In the genomic region with DNA sequence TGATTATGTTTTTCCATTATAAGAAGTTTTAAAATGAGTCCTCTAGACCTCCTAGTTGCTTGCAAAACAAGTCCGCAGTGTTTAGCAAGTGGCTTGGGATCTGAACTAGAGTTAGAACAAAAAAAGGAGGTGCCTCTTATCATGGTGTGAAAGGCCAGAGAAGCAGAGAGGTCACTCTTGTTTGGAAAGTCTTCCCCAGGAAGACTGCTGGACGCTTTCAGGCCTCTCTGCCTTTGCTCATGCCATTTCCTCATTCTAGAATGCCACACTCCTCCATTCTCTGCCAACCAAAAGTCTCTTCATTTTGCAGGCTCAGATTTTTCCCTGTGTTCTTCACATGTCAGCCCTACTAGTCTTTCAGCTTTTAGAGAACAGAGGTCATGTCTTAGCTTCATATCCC, we compare ENCODE assay signal across 16 cellular contexts. TPM values are rescaled to one million over a fixed set of nuclear protein-coding genes. Genes with fewer than 3 reads are reported as not detected.
"Had no signal": no experiment of that assay in that cellular context is flagged by ENCODE, and none has a peak within 500 bp of the region (broad histone marks: within the 10 kb centered on the region; RNA-seq: fewer than 3 reads in every experiment).

No MANE protein-coding gene starts in this region.

- H3K36me3 Mint-ChIP-seq: activated naive CD8-positive, alpha-beta T cell treated with anti-CD3 and anti-CD28 coated beads, Interleukin-2, amount 10 ng/mL, durations not matched to agents 7 days and 5 days had no signal

- H3K9me3 ChIP-seq: suprapubic skin had no signal

- H3K36me3 ChIP-seq: suprapubic skin had no signal

- H3K4me1 Mint-ChIP-seq: activated CD4-positive, alpha-beta T cell treated with anti-CD3 and anti-CD28 coated beads, Interleukin-2, amount 10 ng/mL, durations not matched to agents 24 days and 14 days; activated naive CD8-positive, alpha-beta T cell treated with anti-CD3 and anti-CD28 coated beads, Interleukin-2, amount 10 ng/mL, durations not matched to agents 7 days and 5 days; activated T-helper 17 cell treated with anti-CD3 and anti-CD28 coated beads, Interleukin-2, amount 50 U/mL, for 72 hours; brain; neural crest cell; stimulated activated naive CD8-positive, alpha-beta T cell treated with anti-CD3 and anti-CD28 coated beads, Interleukin-15, amount 100 ng/mL, for 72 hours had no signal

- H3K27me3 ChIP-seq: suprapubic skin had no signal

- ATAC-seq: activated CD8-positive, alpha-beta T cell treated with anti-CD3 and anti-CD28 coated beads for 36 hours; activated T-helper 17 cell treated with anti-CD3 and anti-CD28 coated beads, Interleukin-2, amount 50 U/mL, for 72 hours; stimulated activated naive CD8-positive, alpha-beta T cell treated with anti-CD3 and anti-CD28 coated beads, Interleukin-15, amount 100 ng/mL, for 72 hours had no signal

- DNase-seq: activated CD4-positive, alpha-beta T cell treated with anti-CD3 and anti-CD28 coated beads, Interleukin-2, amount 10 ng/mL, durations not matched to agents 24 days and 14 days; activated CD8-positive, alpha-beta T cell treated with anti-CD3 and anti-CD28 coated beads for 36 hours; activated naive CD4-positive, alpha-beta T cell treated with Interleukin-2 at 50 U/mL for 16 hours; activated naive CD8-positive, alpha-beta T cell treated with anti-CD3 and anti-CD28 coated beads, Interleukin-2, amount 10 ng/mL, durations not matched to agents 7 days and 5 days; activated T-cell treated with anti-CD3 and anti-CD28 coated beads, Interleukin-2, amount 50 U/mL, for 1 hour; central memory CD4-positive, alpha-beta T cell; small intestine; stimulated activated CD4-positive, alpha-beta T cell treated with anti-CD3 and anti-CD28 coated beads, Interleukin-15, amount 100 ng/mL, for 24 hours; stimulated activated CD4-positive, alpha-beta T cell treated with anti-CD3 and anti-CD28 coated beads, Interleukin-2, amount 100 ng/mL, for 48 hours; stimulated activated naive CD8-positive, alpha-beta T cell treated with anti-CD3 and anti-CD28 coated beads, Interleukin-15, amount 100 ng/mL, for 72 hours; T1000 had no signal

- H3K9me3 Mint-ChIP-seq: activated CD4-positive, alpha-beta T cell treated with anti-CD3 and anti-CD28 coated beads, Interleukin-2, amount 10 ng/mL, durations not matched to agents 24 days and 14 days; activated CD8-positive, alpha-beta T cell treated with anti-CD3 and anti-CD28 coated beads for 36 hours; activated naive CD8-positive, alpha-beta T cell treated with anti-CD3 and anti-CD28 coated beads, Interleukin-2, amount 10 ng/mL, durations not matched to agents 7 days and 5 days; activated T-helper 17 cell treated with anti-CD3 and anti-CD28 coated beads, Interleukin-2, amount 50 U/mL, for 72 hours; neural crest cell had no signal

- H3K4me3 ChIP-seq: suprapubic skin had no signal

- H3K4me3 Mint-ChIP-seq: activated CD4-positive, alpha-beta T cell treated with anti-CD3 and anti-CD28 coated beads, Interleukin-2, amount 10 ng/mL, durations not matched to agents 24 days and 14 days; activated CD8-positive, alpha-beta T cell treated with anti-CD3 and anti-CD28 coated beads for 36 hours; activated naive CD8-positive, alpha-beta T cell treated with anti-CD3 and anti-CD28 coated beads, Interleukin-2, amount 10 ng/mL, durations not matched to agents 7 days and 5 days; activated T-helper 17 cell treated with anti-CD3 and anti-CD28 coated beads, Interleukin-2, amount 50 U/mL, for 72 hours; brain; neural crest cell; stimulated activated naive CD8-positive, alpha-beta T cell treated with anti-CD3 and anti-CD28 coated beads, Interleukin-15, amount 100 ng/mL, for 72 hours had no signal

- H3K27me3 Mint-ChIP-seq: activated CD4-positive, alpha-beta T cell treated with anti-CD3 and anti-CD28 coated beads, Interleukin-2, amount 10 ng/mL, durations not matched to agents 24 days and 14 days; activated naive CD8-positive, alpha-beta T cell treated with anti-CD3 and anti-CD28 coated beads, Interleukin-2, amount 10 ng/mL, durations not matched to agents 7 days and 5 days; stimulated activated naive CD8-positive, alpha-beta T cell treated with anti-CD3 and anti-CD28 coated beads, Interleukin-15, amount 100 ng/mL, for 72 hours had no signal

- H3K27ac Mint-ChIP-seq: activated CD4-positive, alpha-beta T cell treated with anti-CD3 and anti-CD28 coated beads, Interleukin-2, amount 10 ng/mL, durations not matched to agents 24 days and 14 days; activated CD8-positive, alpha-beta T cell treated with anti-CD3 and anti-CD28 coated beads for 36 hours; activated naive CD8-positive, alpha-beta T cell treated with anti-CD3 and anti-CD28 coated beads, Interleukin-2, amount 10 ng/mL, durations not matched to agents 7 days and 5 days; activated T-helper 17 cell treated with anti-CD3 and anti-CD28 coated beads, Interleukin-2, amount 50 U/mL, for 72 hours had no signal

- H3K27ac ChIP-seq: suprapubic skin had no signal

RNA-seq across cellular contexts. Expression of a gene that starts 14.9 kb away (rescaled TPM):
- total RNA-seq: activated CD4-positive, alpha-beta T cell treated with anti-CD3 and anti-CD28 coated beads, Interleukin-2, amount 10 ng/mL, durations not matched to agents 24 days and 14 days; activated naive CD8-positive, alpha-beta T cell treated with anti-CD3 and anti-CD28 coated beads, Interleukin-2, amount 10 ng/mL, durations not matched to agents 7 days and 5 days; T-helper 1 cell treated with Interleukin-12 subunit alpha and Interleukin-12 subunit beta and Interleukin-4 antibody, amounts not matched to agents 30 ng/mL and 1 ng/mL, for 36 hours had no signal
